9 cellular contexts compared by ENCODE assay signal in the genomic region with DNA sequence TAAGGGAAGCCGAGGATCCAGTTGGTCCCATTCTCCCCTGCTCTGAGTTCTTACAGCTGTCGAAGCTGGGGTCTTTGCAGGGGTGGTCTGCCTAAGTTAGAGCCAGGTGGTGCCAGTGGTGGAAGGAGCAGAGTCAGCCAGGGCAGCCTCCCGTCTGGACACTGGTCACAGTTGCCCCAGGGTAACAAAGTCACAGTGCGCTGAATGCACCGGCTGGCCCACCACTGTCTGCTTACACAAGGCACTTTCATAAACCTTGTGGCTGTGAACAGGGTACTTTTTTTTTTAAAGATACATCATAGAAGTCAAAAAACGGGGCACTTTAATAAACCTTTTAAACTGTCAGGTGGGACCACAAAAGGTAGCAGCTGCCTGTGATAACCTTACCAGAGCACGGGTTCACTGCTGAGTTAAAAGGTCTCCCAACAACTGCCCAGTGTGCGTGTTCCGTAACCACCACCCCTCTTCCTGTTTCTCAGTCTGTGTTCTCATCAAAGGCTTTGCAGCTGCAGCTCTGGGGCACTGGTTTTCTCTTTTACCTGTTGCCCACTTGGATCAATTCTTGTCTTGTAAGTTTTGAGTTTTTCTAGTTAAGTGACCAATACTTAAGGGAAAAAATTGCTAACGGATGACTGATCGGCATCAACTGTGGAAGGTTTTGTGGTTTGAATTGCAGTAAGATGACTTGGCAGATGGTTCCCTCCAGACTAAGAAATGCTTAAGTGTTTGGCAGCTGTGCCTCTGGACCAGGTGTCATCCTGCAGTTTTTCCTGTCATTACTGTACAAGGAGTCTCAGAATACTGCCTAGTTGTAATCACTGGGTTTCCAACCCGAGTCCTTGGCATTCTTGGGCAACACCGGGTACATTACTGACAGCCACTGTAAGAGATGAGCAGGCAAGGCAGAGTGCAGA. TPM values are rescaled to one million over a fixed set of nuclear protein-coding genes. Genes with fewer than 3 reads are reported as not detected.
DNase-seq lines count a peak whose midpoint lies in the region; ATAC-seq and TF ChIP-seq lines count a peak whose summit lies in the region.
"Had no signal": no experiment of that assay in that cellular context is flagged by ENCODE, and none has a peak within 500 bp of the region (broad histone marks: within the 10 kb centered on the region; RNA-seq: fewer than 3 reads in every experiment).

No MANE protein-coding gene starts in this region.

- peaks cover 95% of the 10 kb centered on the region for H3K36me3 ChIP-seq in brain microvascular endothelial cell (replicated peaks)

- H3K27me3 Mint-ChIP-seq in T-helper 17 cell = no peaks in the 10 kb centered on the region

- H3K4me1 Mint-ChIP-seq in T-helper 17 cell = peaks cover 3% of the 10 kb centered on the region

- DNase-seq in Daoy (ENCODE audit: low read depth) (peak; percentile 46), T-helper 17 cell (no peak), brain microvascular endothelial cell (peak; percentile 34), SHP77 treated with DMSO at 0.1 percent for 48 hours (lab: John Stamatoyannopoulos, UW) (no peak), left cardiac atrium (no peak)
- DNase-seq in stimulated activated CD4-positive, alpha-beta T cell treated with anti-CD3 and anti-CD28 coated beads, Interleukin-15, amount 100 ng/mL, for 48 hours (ENCODE audit: low read depth in 2 of 2) = peak; percentile 39 to 55
- DNase-seq: substantia nigra had no signal

- H3K27me3 ChIP-seq in brain microvascular endothelial cell (replicated peaks) = no peaks in the 10 kb centered on the region

- no peak overlapping the region for H3K27ac ChIP-seq in brain microvascular endothelial cell

- intact Hi-C loops in left cardiac atrium (cut with DNase I) = no loop called here

- ATAC-seq in T-helper 17 cell = peak; percentile 72
- ATAC-seq in HG03159 (IDR thresholded peaks at IDR 0.05; ENCODE audit: unreplicated experiment) = no peak
- no peak for ATAC-seq in left cardiac atrium
- ATAC-seq in esophagus mucosa = no peak

- no peak overlapping the region for H3K4me3 Mint-ChIP-seq in T-helper 17 cell

- H3K27ac Mint-ChIP-seq in T-helper 17 cell = peak overlapping the region; percentile 47

- peaks cover 3% of the 10 kb centered on the region for H3K36me3 Mint-ChIP-seq in T-helper 17 cell (ENCODE audit: low read depth)

- no peaks in the 10 kb centered on the region for H3K9me3 ChIP-seq in T-helper 17 cell (ENCODE audit: control insufficient read depth, low read length, poor library complexity, severe bottlenecking)

- in situ Hi-C loops in brain microvascular endothelial cell (cut with HindIII; ENCODE audit: low pct_ligation_motif_present, low sequenced_read_pairs) = no loop called here

- no peak overlapping the region for H3K4me3 ChIP-seq in brain microvascular endothelial cell (ENCODE audit: low read depth, low read length)

- no peak for TF ChIP-seq CTCF in brain microvascular endothelial cell (IDR thresholded peaks at IDR 0.05; ENCODE audit: low read depth, low read length, missing control alignments)

RNA-seq across cellular contexts. Expression of a gene that starts 55.9 kb away (rescaled TPM):
- 219 and 264 TPM in 2 replicates for total RNA-seq in Daoy (2014; rRNA removed; shearing (Covaris generic))
- total RNA-seq in T-helper 17 cell (100 to 1,000 TPM; 318 to 366 TPM), left cardiac atrium (100 to 1,000 TPM; 298 to 361 TPM), esophagus mucosa (250 TPM)

Comparison
In these comparisons a context has a peak if more than half of its experiments do, and no peak if none do; other contexts are left out.
1. DNase-seq: peak in Daoy (single experiment), brain microvascular endothelial cell (single experiment) and stimulated activated CD4-positive, alpha-beta T cell treated with anti-CD3 and anti-CD28 coated beads, Interleukin-15, amount 100 ng/mL, for 48 hours (2 of 2); none in T-helper 17 cell (0 of 3), SHP77 treated with DMSO at 0.1 percent for 48 hours (single experiment) and left cardiac atrium (single experiment).